In the genomic region with DNA sequence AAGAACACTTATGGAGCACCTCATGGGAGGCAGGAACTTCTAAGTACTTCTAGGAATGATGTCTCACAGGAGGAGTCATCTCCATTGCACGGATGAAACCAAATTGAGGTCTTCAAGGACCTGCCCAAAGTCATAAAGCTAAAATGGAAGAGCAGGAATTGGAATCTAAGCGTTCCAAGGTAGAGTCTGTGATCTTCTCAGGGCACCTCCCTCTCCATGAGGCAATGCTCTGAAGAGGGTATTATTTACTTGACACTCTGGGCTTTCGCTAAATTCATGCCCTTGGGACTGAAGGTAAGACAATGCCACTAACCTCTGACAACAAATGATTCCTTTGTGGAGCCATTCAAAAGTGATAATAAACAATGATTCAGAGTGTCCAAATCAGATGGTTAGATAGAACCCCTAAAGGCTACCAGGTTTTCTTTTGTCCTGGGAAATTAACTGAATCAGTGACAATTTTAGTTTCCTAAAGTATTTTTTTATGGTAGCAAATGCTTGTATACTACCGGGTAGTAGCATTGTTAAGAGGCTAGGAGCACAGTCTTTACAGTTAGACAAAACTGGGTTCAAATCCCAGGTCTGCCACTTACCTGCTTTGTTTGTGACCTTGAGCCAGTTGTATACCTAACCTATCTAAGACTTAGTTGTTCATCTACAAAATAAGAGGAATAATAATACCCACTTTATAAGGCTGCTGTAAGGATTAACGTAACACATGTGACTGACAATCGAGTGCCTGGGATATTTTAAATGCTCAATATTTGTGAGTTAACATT, we compare ENCODE assay signal across 31 cellular contexts. TPM values are rescaled to one million over a fixed set of nuclear protein-coding genes. Genes with fewer than 3 reads are reported as not detected.
DNase-seq lines count a peak whose midpoint lies in the region; ATAC-seq, FAIRE-seq and TF ChIP-seq lines count a peak whose summit lies in the region.
"Had no signal": no experiment of that assay in that cellular context is flagged by ENCODE, and none has a peak within 500 bp of the region (broad histone marks: within the 10 kb centered on the region; RNA-seq: fewer than 3 reads in every experiment).

No MANE protein-coding gene starts in this region.

- peaks cover 86 to 98% of the 10 kb centered on the region in 2 experiments for H3K4me1 ChIP-seq in HCT116 (ENCODE audit: control insufficient read depth in 1 of 2, insufficient read depth in 2 of 2, low read length in 2 of 2)
- peaks cover 26% of the 10 kb centered on the region for H3K4me1 ChIP-seq in endothelial cell of umbilical vein (ENCODE audit: control insufficient read depth, extremely low read depth, insufficient read depth, low read length)
- H3K4me1 ChIP-seq: BLaER1, left lung, neural progenitor cell, right atrium auricular region, spleen had no signal

- no peak overlapping the region for H3K4me3 Mint-ChIP-seq in osteocyte (ENCODE audit: unreplicated experiment)
- no peak overlapping the region for H3K4me3 Mint-ChIP-seq in T-helper 2 cell treated with Interferon-gamma antibody and Interleukin-4, amounts not matched to agents 5 μg/mL and 100 μg/mL, for 36 hours
- H3K4me3 Mint-ChIP-seq: activated CD4-positive, alpha-beta T cell treated with anti-CD3 and anti-CD28 coated beads for 36 hours; activated CD8-positive, alpha-beta T cell treated with anti-CD3 and anti-CD28 coated beads for 36 hours; activated T-helper 1 cell treated with anti-CD3 and anti-CD28 coated beads, Interleukin-12 subunit alpha, Interleukin-12 subunit beta, Interleukin-2, Interleukin-4 antibody, amounts not matched to agents 30 ng/mL and 10 ng/mL and 1 ng/mL, durations not matched to agents 14 hours and 24 hours and 36 hours; central memory CD8-positive, alpha-beta T cell; H9; IgD-negative memory B cell; memory B cell; neural progenitor cell; stimulated activated naive CD8-positive, alpha-beta T cell treated with anti-CD3 and anti-CD28 coated beads, Interleukin-15, amount 100 ng/mL, for 72 hours had no signal

- POLR2A ChIA-PET in HCT116 (lab: Charles Lee) = interaction anchor here (0.7 to 1.6 kb wide), 3 partner anchors 192 to 373 kb away, joined by 3 to 5 read pairs (median 3); no protein-coding TSS in a partner anchor
- POLR2A ChIA-PET in endothelial cell of umbilical vein (lab: Charles Lee) = interaction anchor here (0.7 kb wide), 1 partner anchor 55 kb away, joined by 4 read pairs; no protein-coding TSS in a partner anchor

- intact Hi-C loops in HCT116 (cut with micrococcal nuclease) (loop anchor here (10.0 kb wide), 1 partner anchor 402 kb away; no protein-coding TSS in a partner anchor), endothelial cell of umbilical vein (cut with micrococcal nuclease) (no loop called here)

- no peaks in the 10 kb centered on the region for H3K9me1 ChIP-seq in endothelial cell of umbilical vein (replicated peaks; ENCODE audit: control insufficient read depth, extremely low read depth, insufficient read depth, low read length)

- no peaks in the 10 kb centered on the region for H3K9me2 ChIP-seq in HCT116 (ENCODE audit: insufficient read depth)

- H3K4me1 Mint-ChIP-seq in osteocyte (ENCODE audit: unreplicated experiment) = peaks cover 47% of the 10 kb centered on the region
- no peaks in the 10 kb centered on the region for H3K4me1 Mint-ChIP-seq in T-helper 2 cell treated with Interferon-gamma antibody and Interleukin-4, amounts not matched to agents 5 μg/mL and 100 μg/mL, for 36 hours (ENCODE audit: low read depth)
- H3K4me1 Mint-ChIP-seq: activated CD4-positive, alpha-beta T cell treated with anti-CD3 and anti-CD28 coated beads for 36 hours; central memory CD8-positive, alpha-beta T cell; IgD-negative memory B cell; memory B cell; stimulated activated naive CD8-positive, alpha-beta T cell treated with anti-CD3 and anti-CD28 coated beads, Interleukin-15, amount 100 ng/mL, for 72 hours had no signal

- ATAC-seq in HCT116 = peak; percentile 65
- no peak for ATAC-seq in HG03135 (IDR thresholded peaks at IDR 0.05; ENCODE audit: unreplicated experiment)
- ATAC-seq: activated CD4-positive, alpha-beta T cell treated with anti-CD3 and anti-CD28 coated beads for 36 hours; activated CD8-positive, alpha-beta T cell treated with anti-CD3 and anti-CD28 coated beads for 36 hours; left lung; stimulated activated naive CD8-positive, alpha-beta T cell treated with anti-CD3 and anti-CD28 coated beads, Interleukin-15, amount 100 ng/mL, for 72 hours had no signal

- TF ChIP-seq CTCF in HCT116 (IDR thresholded peaks at IDR 0.05 in 2 of 3, conservative IDR thresholded peaks at IDR 0.05 in 1 of 3; ENCODE audit: borderline replicate concordance in 1 of 3, insufficient read depth in 1 of 3, low read depth in 2 of 3, low read length in 2 of 3) (no peak), endothelial cell of umbilical vein (IDR thresholded peaks at IDR 0.05; ENCODE audit: extremely low read depth in 1 of 2, insufficient read depth in 1 of 2, low read depth in 1 of 2, low read length in 2 of 2) (no peak), osteocyte (IDR thresholded peaks at IDR 0.05) (no peak)

- H3K79me2 ChIP-seq in HCT116 (ENCODE audit: insufficient read depth, low read length) (peaks cover 99% of the 10 kb centered on the region), endothelial cell of umbilical vein (ENCODE audit: control insufficient read depth, insufficient read depth, low read length) (peaks cover 98% of the 10 kb centered on the region)

- no peaks in the 10 kb centered on the region for H3K27me3 Mint-ChIP-seq in osteocyte (ENCODE audit: unreplicated experiment)
- H3K27me3 Mint-ChIP-seq in T-helper 2 cell treated with Interferon-gamma antibody and Interleukin-4, amounts not matched to agents 5 μg/mL and 100 μg/mL, for 36 hours (ENCODE audit: low read depth) = peaks cover 28% of the 10 kb centered on the region

- peaks cover 58% of the 10 kb centered on the region for H3K36me3 Mint-ChIP-seq in osteocyte (ENCODE audit: unreplicated experiment)
- H3K36me3 Mint-ChIP-seq in T-helper 2 cell treated with Interferon-gamma antibody and Interleukin-4, amounts not matched to agents 5 μg/mL and 100 μg/mL, for 36 hours (ENCODE audit: low read depth) = no peaks in the 10 kb centered on the region
- H3K36me3 Mint-ChIP-seq: IgD-negative memory B cell, memory B cell had no signal

- peak overlapping the region; percentile 100 for H3K27ac ChIP-seq in HCT116 (ENCODE audit: low read depth, low read length)
- H3K27ac ChIP-seq in endothelial cell of umbilical vein (ENCODE audit: insufficient read depth, low read depth, low read length) = no peak overlapping the region
- H3K27ac ChIP-seq: BLaER1, left lung, neural progenitor cell, right atrium auricular region, spleen had no signal

- peak overlapping the region; percentile 20 for H3K9ac ChIP-seq in HCT116 (ENCODE audit: low read length)
- no peak overlapping the region for H3K9ac ChIP-seq in endothelial cell of umbilical vein (replicated peaks; ENCODE audit: extremely low read depth, insufficient read depth, low read length)
- H3K9ac ChIP-seq: BLaER1, neural progenitor cell had no signal

- BruUV-seq in HCT116 (replicated peaks; lab: Mats Ljungman, UMichigan) = no TSS peak
- BruUV-seq in endothelial cell of umbilical vein (replicated peaks; lab: Mats Ljungman, UMichigan) = no TSS peak

- peak; percentile 68 for DNase-seq in HCT116 (ENCODE audit: low read depth, low spot score)
- DNase-seq in RKO (ENCODE audit: low spot score) = peak; percentile 94
- no peak for DNase-seq in endothelial cell of umbilical vein (ENCODE audit: low read depth, low spot score)
- no peak for DNase-seq in osteocyte (ENCODE audit: extremely low spot score, unreplicated experiment)
- DNase-seq in T-helper 2 cell treated with Interferon-gamma antibody and Interleukin-4, amounts not matched to agents 5 μg/mL and 100 μg/mL, for 36 hours (ENCODE audit: low spot score) = no peak
- no peak for DNase-seq in islet precursor cell
- DNase-seq: activated CD4-positive, alpha-beta T cell treated with anti-CD3 and anti-CD28 coated beads for 36 hours; activated CD8-positive, alpha-beta memory T cell treated with anti-CD3 and anti-CD28 coated beads, Interleukin-2, amount 50 U/mL, for 48 hours; activated CD8-positive, alpha-beta T cell treated with anti-CD3 and anti-CD28 coated beads for 36 hours; activated naive CD4-positive, alpha-beta T cell treated with Interleukin-2 at 50 U/mL for 16 hours; EL; H9; left lung; NCI-H1048; NCI-H1694 treated with DMSO at 0.1 percent for 48 hours; NCI-H2171 treated with DMSO at 0.1 percent for 48 hours; NCI-H510A; Right ventricle myocardium superior; spleen; stimulated activated naive CD8-positive, alpha-beta T cell treated with anti-CD3 and anti-CD28 coated beads, Interleukin-15, amount 100 ng/mL, for 72 hours had no signal

- peaks cover 28% of the 10 kb centered on the region; the same call in 1 of the 2 replicates for H4K20me1 ChIP-seq in HCT116 (ENCODE audit: insufficient read depth)
- no peaks in the 10 kb centered on the region for H4K20me1 ChIP-seq in endothelial cell of umbilical vein (replicated peaks; ENCODE audit: control insufficient read depth, extremely low read depth, insufficient read depth, low read length)
- H4K20me1 ChIP-seq: BLaER1 had no signal

- TF ChIP-seq POLR2A in HCT116 (IDR thresholded peaks at IDR 0.05; ENCODE audit: borderline replicate concordance, extremely low read depth, insufficient read depth, insufficient read length) (no peak), endothelial cell of umbilical vein (IDR thresholded peaks at IDR 0.05; ENCODE audit: low read depth, low read length) (no peak)

- peak overlapping the region; percentile 0; the same call in 1 of the 2 replicates for H3K4me2 ChIP-seq in HCT116 (ENCODE audit: low read length)
- H3K4me2 ChIP-seq in endothelial cell of umbilical vein (ENCODE audit: insufficient read depth, low read length) = no peak overlapping the region
- H3K4me2 ChIP-seq: BLaER1, neural progenitor cell had no signal

- no peak overlapping the region for H2AFZ ChIP-seq in HCT116 (ENCODE audit: low read depth, low read length, poor library complexity, severe bottlenecking)
- H2AFZ ChIP-seq in endothelial cell of umbilical vein (ENCODE audit: low read depth, low read length) = no peak overlapping the region
- H2AFZ ChIP-seq: neural progenitor cell had no signal

- peak; percentile 1; the same call in 1 of the 2 replicates for TF ChIP-seq RAD21 in HCT116 (IDR thresholded peaks at IDR 0.05; ENCODE audit: low read depth)

- no peaks in the 10 kb centered on the region for H3K9me3 Mint-ChIP-seq in osteocyte (ENCODE audit: unreplicated experiment)
- H3K9me3 Mint-ChIP-seq in T-helper 2 cell treated with Interferon-gamma antibody and Interleukin-4, amounts not matched to agents 5 μg/mL and 100 μg/mL, for 36 hours = no peaks in the 10 kb centered on the region
- H3K9me3 Mint-ChIP-seq: activated CD8-positive, alpha-beta T cell treated with anti-CD3 and anti-CD28 coated beads for 36 hours; activated T-helper 1 cell treated with anti-CD3 and anti-CD28 coated beads, Interleukin-12 subunit alpha, Interleukin-12 subunit beta, Interleukin-2, Interleukin-4 antibody, amounts not matched to agents 30 ng/mL and 10 ng/mL and 1 ng/mL, durations not matched to agents 14 hours and 24 hours and 36 hours; central memory CD8-positive, alpha-beta T cell; H9; neural progenitor cell; stimulated activated naive CD8-positive, alpha-beta T cell treated with anti-CD3 and anti-CD28 coated beads, Interleukin-15, amount 100 ng/mL, for 72 hours had no signal

- H3K36me3 ChIP-seq in HCT116 (ENCODE audit: control insufficient read depth in 1 of 2, insufficient read depth in 2 of 2, low read length in 2 of 2) (peaks cover 21 to 56% of the 10 kb centered on the region in 2 experiments), endothelial cell of umbilical vein (ENCODE audit: control insufficient read depth in 2 of 2, extremely low read depth in 1 of 2, insufficient read depth in 2 of 2, low read length in 2 of 2) (peaks cover 3 to 21% of the 10 kb centered on the region in 2 experiments)
- H3K36me3 ChIP-seq: BLaER1, left lung, right atrium auricular region, spleen had no signal

- dilution Hi-C loops in endothelial cell of umbilical vein (cut with MboI; ENCODE audit: extremely low pct_ligation_motif_present, low sequenced_read_pairs) = no loop called here

- CTCF ChIA-PET in HCT116 (lab: Charles Lee) (interaction anchor here (1.8 kb wide), 1 partner anchor 280 kb away, joined by 4 read pairs; no protein-coding TSS in a partner anchor), endothelial cell of umbilical vein (lab: Charles Lee) (no interaction called here)

- FAIRE-seq in endothelial cell of umbilical vein (lab: Jason Lieb, UNC) = no peak
- FAIRE-seq: GM12891, urothelium cell line had no signal

- H3K4me3 ChIP-seq in HCT116 (replicated peaks in 1 of 2; ENCODE audit: low read depth in 1 of 2, low read length in 2 of 2) (no peak overlapping the region), endothelial cell of umbilical vein (replicated peaks in 1 of 3; ENCODE audit: insufficient read depth in 1 of 3, low read depth in 1 of 3, low read length in 3 of 3) (no peak overlapping the region)
- H3K4me3 ChIP-seq: BLaER1, left lung, neural progenitor cell, right atrium auricular region, spleen had no signal

- H3K27me3 ChIP-seq in HCT116 (ENCODE audit: insufficient read depth, low read length) = no peaks in the 10 kb centered on the region
- H3K27me3 ChIP-seq in endothelial cell of umbilical vein (ENCODE audit: control insufficient read depth in 2 of 2, insufficient read depth in 2 of 2, low read length in 2 of 2) = no peaks in the 10 kb centered on the region
- H3K27me3 ChIP-seq: BLaER1, neural progenitor cell, right atrium auricular region had no signal

- H3K27ac Mint-ChIP-seq in osteocyte (ENCODE audit: unreplicated experiment) = peak overlapping the region; percentile 37
- no peak overlapping the region for H3K27ac Mint-ChIP-seq in T-helper 2 cell treated with Interferon-gamma antibody and Interleukin-4, amounts not matched to agents 5 μg/mL and 100 μg/mL, for 36 hours
- H3K27ac Mint-ChIP-seq: activated CD4-positive, alpha-beta T cell treated with anti-CD3 and anti-CD28 coated beads for 36 hours; activated CD8-positive, alpha-beta T cell treated with anti-CD3 and anti-CD28 coated beads for 36 hours; activated T-helper 1 cell treated with anti-CD3 and anti-CD28 coated beads, Interleukin-12 subunit alpha, Interleukin-12 subunit beta, Interleukin-2, Interleukin-4 antibody, amounts not matched to agents 30 ng/mL and 10 ng/mL and 1 ng/mL, durations not matched to agents 14 hours and 24 hours and 36 hours; H9; IgD-negative memory B cell; memory B cell; stimulated activated naive CD8-positive, alpha-beta T cell treated with anti-CD3 and anti-CD28 coated beads, Interleukin-15, amount 100 ng/mL, for 72 hours had no signal

- H3K9me3 ChIP-seq in HCT116 (ENCODE audit: control insufficient read depth in 1 of 2, insufficient read depth in 1 of 2, low read depth in 1 of 2, low read length in 2 of 2) = no peaks in the 10 kb centered on the region
- H3K9me3 ChIP-seq in endothelial cell of umbilical vein (replicated peaks; ENCODE audit: control insufficient read depth, insufficient read depth, low read length) = no peaks in the 10 kb centered on the region
- H3K9me3 ChIP-seq: BLaER1, left lung, right atrium auricular region, spleen had no signal

- RAD21 ChIA-PET in HCT116 (lab: Charles Lee; ENCODE audit: low non-redundant PET in 1 of 2, low total read pairs in 2 of 2, uncharacterized antibody in 2 of 2, unreplicated experiment in 2 of 2) = no interaction called here

RNA-seq across cellular contexts. Expression of a gene that starts 12.3 kb away (rescaled TPM):
- 215 TPM for total RNA-seq in HCT116 (2021; ENCODE audit: unreplicated experiment)
- polyA plus RNA-seq in HCT116 (2012) = 53.9 and 72.1 TPM in 2 replicates
- 85.4 and 89.0 TPM in 2 replicates for total RNA-seq in endothelial cell of umbilical vein
- 13.1 and 13.2 TPM in 2 replicates for polyA plus RNA-seq in endothelial cell of umbilical vein
- polyA plus RNA-seq in endothelial cell of umbilical vein (2011; cell fraction: cytosol; rRNA removed) = 15.1 and 16.6 TPM in 2 replicates
- polyA plus RNA-seq in endothelial cell of umbilical vein (2011; cell fraction: nucleus; rRNA removed) = 23.5 and 41.4 TPM in 2 replicates
- polyA plus RNA-seq in endothelial cell of umbilical vein (2012) = 66.9 and 114 TPM in 2 replicates
- polyA minus RNA-seq in endothelial cell of umbilical vein = 17.1 and 23.8 TPM in 2 replicates
- polyA minus RNA-seq in endothelial cell of umbilical vein (2011; cell fraction: cytosol; rRNA and poly(A)+ RNA removed) = 0.61 TPM
- polyA minus RNA-seq in endothelial cell of umbilical vein (2011; cell fraction: nucleus; rRNA and poly(A)+ RNA removed) = 85.2 and 99.1 TPM in 2 replicates
- 41.8 and 42.1 TPM in 2 replicates for total RNA-seq in osteocyte
- total RNA-seq: activated CD4-positive, alpha-beta T cell treated with anti-CD3 and anti-CD28 coated beads for 36 hours; activated CD8-positive, alpha-beta T cell treated with anti-CD3 and anti-CD28 coated beads for 36 hours; right atrium auricular region; Right ventricle myocardium superior; T-helper 2 cell treated with Interferon-gamma antibody and Interleukin-4, amounts not matched to agents 100 ng/mL and 5 ng/mL, for 36 hours had no signal
- polyA plus RNA-seq: IgD-negative memory B cell had no signal

Comparison
In these comparisons a context has a peak if more than half of its experiments do, and no peak if none do; other contexts are left out.
1. DNase-seq: peak in HCT116 (single experiment) and RKO (single experiment); none in endothelial cell of umbilical vein (single experiment), osteocyte (single experiment), T-helper 2 cell treated with Interferon-gamma antibody and Interleukin-4, amounts not matched to agents 5 μg/mL and 100 μg/mL, for 36 hours (single experiment) and islet precursor cell (single experiment).